19 cellular contexts compared by ENCODE assay signal in the genomic region with DNA sequence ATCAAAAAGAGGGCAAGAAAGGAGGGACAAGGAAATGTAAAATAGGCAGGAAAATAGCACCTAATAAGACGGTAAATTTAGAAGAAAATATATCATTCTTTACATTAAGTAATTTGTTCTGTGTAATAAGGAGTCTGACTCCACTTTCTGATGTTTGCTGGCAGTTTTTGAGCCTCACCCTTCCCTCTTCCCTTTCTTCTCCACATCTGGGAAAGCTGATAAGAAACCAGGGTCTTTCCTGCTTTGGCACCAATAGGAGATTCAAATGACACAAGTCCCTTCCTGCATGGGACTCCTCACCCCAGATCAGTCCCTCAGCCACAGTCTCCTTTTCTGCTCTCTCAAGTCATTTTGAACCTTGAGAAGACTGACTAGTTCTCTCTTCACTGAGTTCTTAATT. TPM values are rescaled to one million over a fixed set of nuclear protein-coding genes. Genes with fewer than 3 reads are reported as not detected.
DNase-seq lines count a peak whose midpoint lies in the region; ATAC-seq and TF ChIP-seq lines count a peak whose summit lies in the region.
"Had no signal": no experiment of that assay in that cellular context is flagged by ENCODE, and none has a peak within 500 bp of the region (broad histone marks: within the 10 kb centered on the region; RNA-seq: fewer than 3 reads in every experiment).

No MANE protein-coding gene starts in this region.

- DNase-seq in right atrium auricular region (ENCODE audit: low spot score) (no peak), left cardiac atrium (no peak), left colon (no peak), Kasumi-1 (lab: John Stamatoyannopoulos, UW) (no peak), GM03348 (ENCODE audit: low spot score) (no peak)
- DNase-seq in stimulated activated CD4-positive, alpha-beta T cell treated with anti-CD3 and anti-CD28 coated beads, Interleukin-4, amount 100 ng/mL, for 1 hour, result no peak
- DNase-seq: HFFc6; KG1; NCI-H1092 treated with DMSO at 0.1 percent for 48 hours; NCI-H1694 treated with DMSO at 0.1 percent for 48 hours; NCI-H345; NCI-H526 treated with DMSO at 0.1 percent for 48 hours; NK-92 treated with Interleukin-12 subunit alpha and Interleukin-12 subunit beta, amount 100 ng/mL, for 24 hours had no signal

- ATAC-seq in left cardiac atrium (no peak), left colon (no peak)
- ATAC-seq: GM23338 had no signal

- no peaks in the 10 kb centered on the region for H3K9me3 Mint-ChIP-seq in dendritic cell treated with granulocyte-macrophage colony-stimulating factor and Interleukin-4, amounts not matched to agents 40 ng/mL and 50 ng/mL, for 4 days
- H3K9me3 Mint-ChIP-seq: GM23338, HFFc6 had no signal

- no peaks in the 10 kb centered on the region for H3K36me3 Mint-ChIP-seq in dendritic cell treated with granulocyte-macrophage colony-stimulating factor and Interleukin-4, amounts not matched to agents 40 ng/mL and 50 ng/mL, for 4 days (ENCODE audit: low read depth)
- H3K36me3 Mint-ChIP-seq: CD14-positive monocyte had no signal

- peaks cover 20% of the 10 kb centered on the region for H3K4me1 Mint-ChIP-seq in dendritic cell treated with granulocyte-macrophage colony-stimulating factor and Interleukin-4, amounts not matched to agents 40 ng/mL and 50 ng/mL, for 4 days (ENCODE audit: low read depth)

- peak overlapping the region; percentile 32 to 45 for H3K27ac ChIP-seq in right atrium auricular region
- H3K27ac ChIP-seq in skeletal muscle tissue (ENCODE audit: low read depth, low read length), result peak overlapping the region; percentile 41
- H3K27ac ChIP-seq: RWPE1 had no signal

- H3K27me3 Mint-ChIP-seq in dendritic cell treated with granulocyte-macrophage colony-stimulating factor and Interleukin-4, amounts not matched to agents 40 ng/mL and 50 ng/mL, for 4 days, result peaks cover 2% of the 10 kb centered on the region

- H3K36me3 ChIP-seq in right atrium auricular region (no peaks in the 10 kb centered on the region), skeletal muscle tissue (ENCODE audit: control insufficient read depth in 3 of 3, insufficient read depth in 3 of 3, low read length in 3 of 3) (no peaks in the 10 kb centered on the region)

- H3K9me3 ChIP-seq in right atrium auricular region (no peaks in the 10 kb centered on the region), skeletal muscle tissue (ENCODE audit: control insufficient read depth in 3 of 3, low read length in 3 of 3) (no peaks in the 10 kb centered on the region)

- H3K4me1 ChIP-seq in right atrium auricular region, result peaks cover 0 to 7% of the 10 kb centered on the region in 2 donors
- H3K4me1 ChIP-seq in skeletal muscle tissue (ENCODE audit: control insufficient read depth in 3 of 3, insufficient read depth in 3 of 3, low read length in 3 of 3), result peaks cover 0 to 7% (median 6%) of the 10 kb centered on the region in 3 donors

- intact Hi-C loops in left cardiac atrium (cut with DNase I), result no loop called here
- intact Hi-C loops in dendritic cell treated with granulocyte-macrophage colony-stimulating factor and Interleukin-4, amounts not matched to agents 40 ng/mL and 50 ng/mL, for 4 days (cut with micrococcal nuclease), result no loop called here
- intact Hi-C loops in left colon (cut with DNase I, micrococcal nuclease), result no loop called here

- H3K4me3 ChIP-seq in right atrium auricular region (no peak overlapping the region), skeletal muscle tissue (ENCODE audit: low read length in 3 of 3) (no peak overlapping the region)
- H3K4me3 ChIP-seq: GM23338 had no signal

- H3K27me3 ChIP-seq in right atrium auricular region (no peaks in the 10 kb centered on the region), skeletal muscle tissue (ENCODE audit: control insufficient read depth in 3 of 3, insufficient read depth in 3 of 3, low read length in 3 of 3) (no peaks in the 10 kb centered on the region)

- no peak overlapping the region for H3K9ac ChIP-seq in skeletal muscle tissue (ENCODE audit: low read depth in 1 of 3, low read length in 3 of 3)

- H3K27ac Mint-ChIP-seq in dendritic cell treated with granulocyte-macrophage colony-stimulating factor and Interleukin-4, amounts not matched to agents 40 ng/mL and 50 ng/mL, for 4 days, result peak overlapping the region; percentile 61
- H3K27ac Mint-ChIP-seq: CD14-positive monocyte, GM23338 had no signal

- TF ChIP-seq CTCF in right atrium auricular region (IDR thresholded peaks at IDR 0.05), result no peak

- H3K4me3 Mint-ChIP-seq in dendritic cell treated with granulocyte-macrophage colony-stimulating factor and Interleukin-4, amounts not matched to agents 40 ng/mL and 50 ng/mL, for 4 days, result no peak overlapping the region
- H3K4me3 Mint-ChIP-seq: CD14-positive monocyte, GM23338, HFFc6 had no signal

RNA-seq across cellular contexts. Expression of a gene that starts 31.2 kb away (rescaled TPM):
- total RNA-seq in right atrium auricular region (not detected), left cardiac atrium (not detected), skeletal muscle tissue (not detected), left colon (not detected)
- total RNA-seq: GM23338, HFFc6, MCF 10A had no signal

RNA-seq across cellular contexts. Expression of a gene that starts 42.8 kb away (rescaled TPM):
- total RNA-seq in right atrium auricular region (10 to 100 TPM; 30.4 to 65.0 TPM), left cardiac atrium (100 to 1,000 TPM in 1 of 2 donors, 10 to 100 TPM in 1; 79.7 to 130 TPM), skeletal muscle tissue (204 TPM), left colon (10 to 100 TPM; 21.0 to 50.3 TPM)
